22 cellular contexts compared by ENCODE assay signal in the genomic region with DNA sequence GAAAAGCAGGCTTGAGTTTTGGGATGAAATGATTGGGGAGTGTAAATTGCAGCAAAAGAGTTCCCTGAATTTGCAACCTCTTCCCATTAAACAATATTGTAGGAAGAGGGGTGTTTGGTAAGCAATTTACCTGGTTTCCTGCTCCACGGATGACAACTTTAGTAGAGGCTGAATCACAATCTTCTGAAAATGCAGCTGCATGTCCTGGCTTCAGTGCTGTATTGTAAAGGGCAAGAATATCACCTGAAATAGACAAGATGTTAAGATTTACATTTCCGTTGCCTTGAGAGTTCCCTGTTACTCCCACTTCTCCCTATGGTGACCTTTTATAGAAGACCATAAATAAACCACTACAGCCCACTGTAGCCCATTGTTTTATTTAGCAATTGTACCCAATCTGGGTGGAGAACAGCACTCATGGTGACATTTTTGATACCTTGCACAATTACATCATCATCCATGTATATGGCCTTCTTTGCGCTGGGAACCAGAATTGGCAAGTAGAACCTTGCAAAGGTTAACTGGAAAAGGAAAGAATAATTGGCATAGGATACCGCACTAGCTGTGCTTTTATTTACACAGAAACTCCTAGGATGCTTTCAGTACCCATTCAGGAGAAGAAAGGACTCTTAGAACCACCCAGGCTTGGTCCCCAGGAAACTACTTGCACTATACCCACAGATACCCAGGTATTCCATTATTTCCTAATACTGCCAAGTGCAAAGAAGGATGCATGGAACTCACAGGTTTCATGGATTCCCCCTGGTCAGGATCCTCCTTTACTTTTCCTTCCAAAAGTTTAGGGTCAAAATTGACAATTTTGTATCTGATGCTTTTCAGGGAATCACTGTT. TPM values are rescaled to one million over a fixed set of nuclear protein-coding genes. Genes with fewer than 3 reads are reported as not detected.
DNase-seq lines count a peak whose midpoint lies in the region; TF ChIP-seq lines count a peak whose summit lies in the region.
"Had no signal": no experiment of that assay in that cellular context is flagged by ENCODE, and none has a peak within 500 bp of the region (broad histone marks: within the 10 kb centered on the region; RNA-seq: fewer than 3 reads in every experiment).

No MANE protein-coding gene starts in this region.

- H3K9me2 ChIP-seq in MM.1S (replicated peaks; ENCODE audit: insufficient read depth, low read length) = no peaks in the 10 kb centered on the region

- H4K20me1 ChIP-seq in MM.1S (ENCODE audit: insufficient read depth, low read length) = peaks cover 10% of the 10 kb centered on the region

- peaks cover 54% of the 10 kb centered on the region for H3K4me1 ChIP-seq in MM.1S (ENCODE audit: low read length)
- H3K4me1 ChIP-seq: colonic mucosa, parathyroid adenoma, thyroid gland had no signal

- H3K36me3 ChIP-seq in MM.1S (replicated peaks; ENCODE audit: insufficient read depth, low read length) = peaks cover 29% of the 10 kb centered on the region

- peaks cover 87% of the 10 kb centered on the region for H3K79me2 ChIP-seq in MM.1S (ENCODE audit: low read length)

- no TSS peak for BruUV-seq in Calu3 (replicated peaks; lab: Mats Ljungman, UMichigan)

- CTCF ChIA-PET in Calu3 (lab: Charles Lee) = no interaction called here

- H3K27ac Mint-ChIP-seq in Calu3 (ENCODE audit: unreplicated experiment) (peak overlapping the region; percentile 42), immature natural killer cell (peak overlapping the region in 4 of 6 donors; percentile 27 to 93 (median 48))
- H3K27ac Mint-ChIP-seq: T-helper 1 cell treated with Interleukin-12 subunit alpha and Interleukin-12 subunit beta and Interleukin-4 antibody, amounts not matched to agents 30 μg/mL and 1 μg/mL, for 36 hours had no signal

- H3F3A ChIP-seq in MM.1S (ENCODE audit: insufficient read depth, low read length) = peaks cover 74% of the 10 kb centered on the region

- H3K27me3 ChIP-seq in MM.1S (replicated peaks; ENCODE audit: insufficient read depth, low read length) = no peaks in the 10 kb centered on the region
- H3K27me3 ChIP-seq: colonic mucosa, thyroid gland had no signal

- intact Hi-C loops in Calu3 (cut with micrococcal nuclease; ENCODE audit: unreplicated experiment) = no loop called here

- H3K4me3 ChIP-seq in MM.1S (ENCODE audit: low read length) = no peak overlapping the region
- H3K4me3 ChIP-seq: colonic mucosa, thyroid gland had no signal

- DNase-seq in activated CD8-positive, alpha-beta memory T cell treated with anti-CD3 and anti-CD28 coated beads for 24 hours = peak; percentile 47
- DNase-seq in activated CD8-positive, alpha-beta memory T cell treated with anti-CD3 and anti-CD28 coated beads, Interleukin-2, amount 50 U/mL, for 4 hours = no peak
- DNase-seq in Calu3 (no peak), MM.1S (no peak), immature natural killer cell (no peak), NCI-H1092 (lab: John Stamatoyannopoulos, UW) (no peak), mesenteric fat pad (ENCODE audit: low spot score) (no peak)
- no peak for DNase-seq in NK-92 treated with Interleukin-12 subunit alpha and Interleukin-12 subunit beta, amount 100 ng/mL, for 24 hours (lab: John Stamatoyannopoulos, UW)
- DNase-seq: colonic mucosa, mammary epithelial cell, MV-4-11, naive B cell, NCI-H1694 treated with DMSO at 0.1 percent for 48 hours, NCI-H774, PC-3, SIG-M5, thyroid gland, WERI-Rb-1 had no signal

- H3K9me3 Mint-ChIP-seq in Calu3 (ENCODE audit: low read depth, unreplicated experiment) (no peaks in the 10 kb centered on the region), immature natural killer cell (no peaks in the 10 kb centered on the region)
- H3K9me3 Mint-ChIP-seq: CD14-positive monocyte; naive B cell; stimulated activated memory B cell treated with anti-CD40 and anti-IgM and Interleukin-4, amounts not matched to agents 10 μg/mL and 1 μg/mL and 100 μg/mL, for 72 hours; T-helper 1 cell treated with Interleukin-12 subunit alpha and Interleukin-12 subunit beta and Interleukin-4 antibody, amounts not matched to agents 30 μg/mL and 1 μg/mL, for 36 hours had no signal

- H3K9me3 ChIP-seq in MM.1S (replicated peaks; ENCODE audit: insufficient read depth, low read length) = no peaks in the 10 kb centered on the region
- H3K9me3 ChIP-seq: colonic mucosa, thyroid gland had no signal

- no peak overlapping the region; the same call in 1 of the 2 replicates for H3K9ac ChIP-seq in MM.1S (ENCODE audit: low read length)
- H3K9ac ChIP-seq: parathyroid adenoma had no signal

- H3K4me1 Mint-ChIP-seq in Calu3 (ENCODE audit: low read depth, unreplicated experiment) (peaks cover 10% of the 10 kb centered on the region), immature natural killer cell (peaks cover 24 to 30% of the 10 kb centered on the region in 2 donors)

- no peak for TF ChIP-seq CTCF in Calu3 (IDR thresholded peaks at IDR 0.05; ENCODE audit: unreplicated experiment)
- no peak for TF ChIP-seq CTCF in MM.1S (IDR thresholded peaks at IDR 0.05; ENCODE audit: low read length)

- H3K4me3 Mint-ChIP-seq in Calu3 (ENCODE audit: low read depth, unreplicated experiment) (no peak overlapping the region), immature natural killer cell (no peak overlapping the region)
- H3K4me3 Mint-ChIP-seq: CD14-positive monocyte; naive B cell; stimulated activated memory B cell treated with anti-CD40 and anti-IgM and Interleukin-4, amounts not matched to agents 10 μg/mL and 1 μg/mL and 100 μg/mL, for 72 hours; T-helper 1 cell treated with Interleukin-12 subunit alpha and Interleukin-12 subunit beta and Interleukin-4 antibody, amounts not matched to agents 30 μg/mL and 1 μg/mL, for 36 hours had no signal

- peak overlapping the region; percentile 38 for H3K4me2 ChIP-seq in MM.1S (ENCODE audit: low read depth, low read length)

- H3K27ac ChIP-seq in MM.1S (ENCODE audit: low read length) = peak overlapping the region; percentile 62; the same call in 1 of the 2 replicates
- H3K27ac ChIP-seq: colonic mucosa, parathyroid adenoma, thyroid gland, WERI-Rb-1 had no signal

- H3K27me3 Mint-ChIP-seq in Calu3 (ENCODE audit: unreplicated experiment) (no peaks in the 10 kb centered on the region), immature natural killer cell (ENCODE audit: low read depth in 3 of 3) (no peaks in the 10 kb centered on the region)
- H3K27me3 Mint-ChIP-seq: naive B cell; stimulated activated memory B cell treated with anti-CD40 and anti-IgM and Interleukin-4, amounts not matched to agents 10 μg/mL and 1 μg/mL and 100 μg/mL, for 72 hours had no signal

- H3K36me3 Mint-ChIP-seq in Calu3 (ENCODE audit: insufficient read depth, unreplicated experiment) = peaks cover 60% of the 10 kb centered on the region
- H3K36me3 Mint-ChIP-seq in immature natural killer cell = peaks cover 12 to 48% (median 36%) of the 10 kb centered on the region in 3 donors

- no peak overlapping the region for H2AFZ ChIP-seq in MM.1S (ENCODE audit: low read length)
- H2AFZ ChIP-seq: parathyroid adenoma had no signal

RNA-seq across cellular contexts. Expression of a gene that starts 9.6 kb away (rescaled TPM):
- total RNA-seq in Calu3 (2022) (36.2 and 40.3 TPM in 2 replicates), mesenteric fat pad (33.2 TPM)
- 10 to 100 TPM; 72.7 to 81.9 (median 73.5) TPM for polyA plus RNA-seq in immature natural killer cell

RNA-seq across cellular contexts. Expression of a gene that starts 9.9 kb away (rescaled TPM):
- total RNA-seq in Calu3 (2022) (147 and 151 TPM in 2 replicates), mesenteric fat pad (65.7 TPM)
- 100 to 1,000 TPM; 261 to 411 (median 304) TPM for polyA plus RNA-seq in immature natural killer cell

RNA-seq across cellular contexts. Expression of a gene that starts 10.2 kb away (rescaled TPM):
- total RNA-seq in Calu3 (2022) (113 and 118 TPM in 2 replicates), mesenteric fat pad (113 TPM)
- polyA plus RNA-seq in immature natural killer cell = 10 to 100 TPM; 27.4 to 43.3 (median 28.0) TPM

RNA-seq across cellular contexts. Expression of a gene that starts 10.3 kb away (rescaled TPM):
- total RNA-seq in Calu3 (2022) = 48.5 and 54.9 TPM in 2 replicates
- 100 to 1,000 TPM in 1 of 3 donors, 10 to 100 TPM in 2; 52.4 to 116 (median 66.4) TPM for polyA plus RNA-seq in immature natural killer cell
- 94.0 TPM for total RNA-seq in mesenteric fat pad
